13 cellular contexts compared by ENCODE assay signal in genomic region chr14:68651652-68652432, GRCh38.
DNase-seq lines count a peak whose midpoint lies in the region; ATAC-seq and TF ChIP-seq lines count a peak whose summit lies in the region.
"Had no signal": no experiment of that assay in that cellular context is flagged by ENCODE, and none has a peak within 500 bp of the region (broad histone marks: within the 10 kb centered on the region; RNA-seq: fewer than 3 reads in every experiment).

No MANE protein-coding gene starts in this region.

- TF ChIP-seq CTCF in breast epithelium (IDR thresholded peaks at IDR 0.05), result no peak
- TF ChIP-seq CTCF in mammary epithelial cell (conservative IDR thresholded peaks at IDR 0.05 in 1 of 2, IDR thresholded peaks at IDR 0.05 in 1 of 2; ENCODE audit: extremely low read depth in 1 of 2, insufficient read depth in 1 of 2, low read depth in 1 of 2, low read length in 2 of 2), result no peak
- no peak for TF ChIP-seq CTCF in WERI-Rb-1 (IDR thresholded peaks at IDR 0.05; ENCODE audit: low read depth, low read length)

- H3K79me2 ChIP-seq in mammary epithelial cell (ENCODE audit: insufficient read depth, low read length) (no peaks in the 10 kb centered on the region), Karpas-422 (ENCODE audit: low read length) (no peaks in the 10 kb centered on the region)

- no TSS peak for BruUV-seq in mammary epithelial cell (replicated peaks; lab: Mats Ljungman, UMichigan)

- H3K4me3 ChIP-seq in breast epithelium (no peak overlapping the region), mammary epithelial cell (replicated peaks in 1 of 3; ENCODE audit: insufficient read depth in 1 of 3, low read depth in 2 of 3, low read length in 3 of 3) (no peak overlapping the region), right cardiac atrium (ENCODE audit: low read length) (no peak overlapping the region), rectal smooth muscle tissue (ENCODE audit: low read length) (no peak overlapping the region), Karpas-422 (ENCODE audit: low read length) (no peak overlapping the region), WERI-Rb-1 (ENCODE audit: low read depth, low read length) (no peak overlapping the region)
- H3K4me3 ChIP-seq: tibial nerve had no signal

- H3K9me2 ChIP-seq in Karpas-422 (replicated peaks; ENCODE audit: insufficient read depth, low read length), result no peaks in the 10 kb centered on the region

- H3K9ac ChIP-seq in mammary epithelial cell (ENCODE audit: insufficient read depth, low read length) (no peak overlapping the region), rectal smooth muscle tissue (ENCODE audit: low read length) (no peak overlapping the region), Karpas-422 (ENCODE audit: low read length) (no peak overlapping the region)

- H2AFZ ChIP-seq in mammary epithelial cell (ENCODE audit: low read depth, low read length) (no peak overlapping the region), Karpas-422 (ENCODE audit: low read length) (no peak overlapping the region)

- intact Hi-C loops in breast epithelium (cut with DNase I; ENCODE audit: low total_unique reads) (no loop called here), mammary epithelial cell (cut with micrococcal nuclease) (no loop called here), right cardiac atrium (cut with DNase I) (no loop called here)

- H3K4me1 ChIP-seq in breast epithelium (peaks cover 0 to 22% of the 10 kb centered on the region in 2 donors), mammary epithelial cell (ENCODE audit: insufficient read depth, low read length) (peaks cover 20% of the 10 kb centered on the region), right cardiac atrium (ENCODE audit: control insufficient read depth, insufficient read depth, low read length) (peaks cover 12% of the 10 kb centered on the region), rectal smooth muscle tissue (ENCODE audit: control insufficient read depth, insufficient read depth, low read length) (peaks cover 56% of the 10 kb centered on the region), Karpas-422 (ENCODE audit: low read length) (no peaks in the 10 kb centered on the region)
- H3K4me1 ChIP-seq: foreskin keratinocyte had no signal

- in situ Hi-C loops in mammary epithelial cell (cut with MboI; ENCODE audit: low sequenced_read_pairs in 2 of 2), result no loop called here

- no peaks in the 10 kb centered on the region for H3K27me3 ChIP-seq in breast epithelium
- no peaks in the 10 kb centered on the region for H3K27me3 ChIP-seq in mammary epithelial cell (ENCODE audit: insufficient read depth, low read length)
- H3K27me3 ChIP-seq in right cardiac atrium (ENCODE audit: control insufficient read depth, insufficient read depth), result no peaks in the 10 kb centered on the region
- H3K27me3 ChIP-seq in rectal smooth muscle tissue (ENCODE audit: control insufficient read depth, insufficient read depth, low read length), result no peaks in the 10 kb centered on the region
- H3K27me3 ChIP-seq in Karpas-422 (ENCODE audit: low read length), result no peaks in the 10 kb centered on the region
- no peaks in the 10 kb centered on the region for H3K27me3 ChIP-seq in WERI-Rb-1 (ENCODE audit: insufficient read depth, low read depth, severe bottlenecking)
- H3K27me3 ChIP-seq: foreskin keratinocyte, tibial nerve had no signal

- WGBS in mammary epithelial cell (ENCODE audit: low coverage, missing lambda C conversion rate), result 86% methylated on average over 19 of the region's 22 CpGs
- WGBS in right cardiac atrium, result 62% methylated on average over 22 of the region's 22 CpGs

- CTCF ChIA-PET in mammary epithelial cell (lab: Charles Lee; ENCODE audit: low non-redundant PET), result no interaction called here

- peak; percentile 24 to 33 for ATAC-seq in right cardiac atrium
- ATAC-seq: foreskin keratinocyte had no signal

- H4K20me1 ChIP-seq in mammary epithelial cell (ENCODE audit: insufficient read depth, low read length) (no peaks in the 10 kb centered on the region), Karpas-422 (ENCODE audit: insufficient read depth, low read depth, low read length) (no peaks in the 10 kb centered on the region)

- TF ChIP-seq POLR2A in breast epithelium (IDR thresholded peaks at IDR 0.05), result no peak

- dilution Hi-C loops in mammary epithelial cell (cut with HindIII; ENCODE audit: low sequenced_read_pairs), result no loop called here

- H3K27ac ChIP-seq in breast epithelium (peak overlapping the region; percentile 76 to 80), mammary epithelial cell (ENCODE audit: insufficient read depth, low read depth, low read length) (no peak overlapping the region), right cardiac atrium (ENCODE audit: low read length) (peak overlapping the region; percentile 23), rectal smooth muscle tissue (ENCODE audit: low read depth, low read length) (peak overlapping the region; percentile 93), Karpas-422 (ENCODE audit: low read length) (no peak overlapping the region), WERI-Rb-1 (no peak overlapping the region)
- H3K27ac ChIP-seq: foreskin keratinocyte had no signal

- no peaks in the 10 kb centered on the region for H3K36me3 ChIP-seq in breast epithelium
- H3K36me3 ChIP-seq in mammary epithelial cell (ENCODE audit: insufficient read depth, low read length), result no peaks in the 10 kb centered on the region
- no peaks in the 10 kb centered on the region for H3K36me3 ChIP-seq in rectal smooth muscle tissue (ENCODE audit: control insufficient read depth, insufficient read depth, low read length)
- no peaks in the 10 kb centered on the region for H3K36me3 ChIP-seq in Karpas-422 (ENCODE audit: insufficient read depth, low read length)
- no peaks in the 10 kb centered on the region for H3K36me3 ChIP-seq in WERI-Rb-1
- H3K36me3 ChIP-seq: tibial nerve had no signal

- H3K9me3 ChIP-seq in breast epithelium (no peaks in the 10 kb centered on the region), mammary epithelial cell (replicated peaks; ENCODE audit: insufficient read depth, low read length) (no peaks in the 10 kb centered on the region), right cardiac atrium (ENCODE audit: control insufficient read depth, low read length) (no peaks in the 10 kb centered on the region), Karpas-422 (ENCODE audit: low read length) (no peaks in the 10 kb centered on the region), WERI-Rb-1 (ENCODE audit: severe bottlenecking) (no peaks in the 10 kb centered on the region)
- H3K9me3 ChIP-seq: tibial nerve had no signal

- H3K4me2 ChIP-seq in mammary epithelial cell (ENCODE audit: insufficient read depth, low read depth, low read length) (no peak overlapping the region), Karpas-422 (ENCODE audit: low read depth, low read length, poor library complexity, severe bottlenecking) (no peak overlapping the region)

- DNase-seq in breast epithelium (ENCODE audit: low spot score in 2 of 2) (peak in 1 of 2 donors; percentile 19), mammary epithelial cell (no peak), right cardiac atrium (peak in 1 of 3 donors; percentile 73), SHP77 (lab: John Stamatoyannopoulos, UW) (no peak), Karpas-422 (no peak), WERI-Rb-1 (no peak)
- DNase-seq in activated CD4-positive, alpha-beta T cell treated with anti-CD3 and anti-CD28 coated beads, Interleukin-2, amount 50 U/mL, for 1 hour, result no peak
- DNase-seq: activated CD4-positive, alpha-beta T cell treated with anti-CD3 and anti-CD28 coated beads for 4 hours; activated naive CD4-positive, alpha-beta T cell treated with anti-CD3 and anti-CD28 coated beads for 36 hours; foreskin keratinocyte; NCI-H2029 treated with DMSO at 0.1 percent for 48 hours had no signal

Comparison
In these comparisons a context has a peak if more than half of its experiments do, and no peak if none do; other contexts are left out.
1. H3K27ac ChIP-seq: peak in breast epithelium (2 of 2), right cardiac atrium (single experiment) and rectal smooth muscle tissue (single experiment); none in mammary epithelial cell (single experiment), Karpas-422 (single experiment) and WERI-Rb-1 (single experiment).